In the genomic region with DNA sequence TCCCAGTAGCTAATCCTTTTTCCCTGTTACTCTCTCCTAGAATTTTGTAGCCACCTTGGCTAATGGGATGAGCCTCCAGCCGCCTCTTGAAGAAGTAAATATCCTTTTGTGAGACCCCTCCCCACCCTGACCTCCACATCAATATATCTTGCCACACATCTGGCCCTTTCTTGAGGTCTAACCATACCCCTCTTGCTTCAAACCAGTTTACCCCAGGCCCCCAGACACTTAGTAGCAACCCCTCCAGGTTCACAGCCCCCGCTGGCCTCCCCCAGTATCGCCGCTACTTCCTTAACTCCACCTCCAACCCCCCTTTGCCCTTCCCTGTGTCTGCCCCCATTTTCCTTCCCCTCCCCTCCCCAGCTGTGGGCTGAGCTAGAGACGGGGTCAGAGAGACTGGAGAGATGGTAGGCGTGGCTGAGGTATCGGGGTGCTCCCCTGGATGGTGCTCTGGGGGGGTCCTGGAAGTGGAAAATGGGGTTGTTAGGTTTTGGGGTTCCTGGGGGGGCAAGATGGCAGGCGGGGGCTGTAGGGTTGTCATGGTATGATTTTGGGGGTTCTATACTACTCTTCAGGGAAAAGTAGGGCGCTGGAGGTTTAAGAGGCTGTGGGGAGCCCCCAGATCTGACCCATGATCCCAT, we compare ENCODE assay signal across 8 cellular contexts. TPM values are rescaled to one million over a fixed set of nuclear protein-coding genes. Genes with fewer than 3 reads are reported as not detected.
DNase-seq lines count a peak whose midpoint lies in the region; ATAC-seq and TF ChIP-seq lines count a peak whose summit lies in the region.

No MANE protein-coding gene starts in this region.

- no peak overlapping the region for H2AK5ac ChIP-seq in trophoblast cell (ENCODE audit: low read length)

- H2AFZ ChIP-seq in DND-41 (ENCODE audit: low read depth, low read length) (no peak overlapping the region), trophoblast cell (ENCODE audit: insufficient read depth, low read length, poor library complexity) (no peak overlapping the region)

- H3K9me3 ChIP-seq in DND-41 (ENCODE audit: insufficient read depth, low read length, severe bottlenecking) (no peaks in the 10 kb centered on the region), trophoblast cell (ENCODE audit: insufficient read depth, low read depth, low read length) (peaks cover 2% of the 10 kb centered on the region)

- peaks cover 58% of the 10 kb centered on the region for H3K36me3 ChIP-seq in DND-41 (ENCODE audit: insufficient read depth, low read length)
- peaks cover 36% of the 10 kb centered on the region in 2 experiments for H3K36me3 ChIP-seq in trophoblast cell (ENCODE audit: control insufficient read depth in 1 of 2, insufficient read depth in 2 of 2, low read length in 2 of 2)

- peak overlapping the region; percentile 43 for H4K12ac ChIP-seq in trophoblast cell (ENCODE audit: low read depth, low read length)

- H3K27me3 Mint-ChIP-seq in effector memory CD8-positive, alpha-beta T cell, result no peaks in the 10 kb centered on the region

- no peaks in the 10 kb centered on the region for H3K9me3 Mint-ChIP-seq in effector memory CD8-positive, alpha-beta T cell

- peak overlapping the region; percentile 33 for H4K8ac ChIP-seq in trophoblast cell (ENCODE audit: low read depth, low read length)

- WGBS in trophoblast cell (ENCODE audit: extremely low coverage, insufficient coverage, insufficient read length), result no CpG with 5 or more reads among the region's 9 CpGs

- peaks cover 29 to 40% of the 10 kb centered on the region in 2 donors for H3K4me1 Mint-ChIP-seq in effector memory CD8-positive, alpha-beta T cell (ENCODE audit: low read depth in 2 of 2)

- peak overlapping the region; percentile 4 to 50 for H3K4me3 Mint-ChIP-seq in effector memory CD8-positive, alpha-beta T cell

- H3K9ac ChIP-seq in DND-41 (ENCODE audit: low read depth, low read length) (peak overlapping the region; percentile 14; the same call in 1 of the 2 replicates), trophoblast cell (ENCODE audit: low read length) (no peak overlapping the region)

- no peak overlapping the region for H2BK120ac ChIP-seq in trophoblast cell (ENCODE audit: insufficient read depth, low read length, poor library complexity)

- H3K36me3 Mint-ChIP-seq in effector memory CD8-positive, alpha-beta T cell (ENCODE audit: insufficient read depth), result peaks cover 61% of the 10 kb centered on the region

- no peaks in the 10 kb centered on the region for H3K27me3 ChIP-seq in DND-41 (ENCODE audit: insufficient read depth, low read length, poor library complexity)
- no peaks in the 10 kb centered on the region for H3K27me3 ChIP-seq in trophoblast cell (ENCODE audit: insufficient read depth, low read length)

- peak overlapping the region; percentile 58 for H3K4me2 ChIP-seq in DND-41 (ENCODE audit: insufficient read depth, low read length)
- no peak overlapping the region for H3K4me2 ChIP-seq in trophoblast cell (ENCODE audit: low read length)

- H2BK5ac ChIP-seq in trophoblast cell (ENCODE audit: low read depth, low read length, poor library complexity), result no peak overlapping the region

- H3K27ac ChIP-seq in DND-41 (ENCODE audit: low read length) (no peak overlapping the region), trophoblast cell (ENCODE audit: low read depth, low read length) (no peak overlapping the region)

- H3K79me1 ChIP-seq in trophoblast cell (ENCODE audit: low read length), result peaks cover 18% of the 10 kb centered on the region

- H3K23ac ChIP-seq in trophoblast cell (ENCODE audit: low read length), result no peak overlapping the region

- TF ChIP-seq CTCF in DND-41 (IDR thresholded peaks at IDR 0.05; ENCODE audit: borderline replicate concordance, extremely low read depth, low read length, poor library complexity, severe bottlenecking) (no peak), GM10248 (IDR thresholded peaks at IDR 0.05; ENCODE audit: control extremely low read depth, extremely low read depth, low read depth, missing control alignments) (no peak)

- H3K27ac Mint-ChIP-seq in effector memory CD8-positive, alpha-beta T cell, result peak overlapping the region; percentile 2 to 98

- H3K4me3 ChIP-seq in DND-41 (ENCODE audit: low read depth in 1 of 2, low read length in 2 of 2), result peak overlapping the region in 1 of 2 experiments; percentile 22; a peak in 1 of 4 replicates
- H3K4me3 ChIP-seq in trophoblast cell (ENCODE audit: low read depth, low read length), result no peak overlapping the region

- CTCF ChIA-PET in GM10248 (lab: Yijun Ruan, JAX), result interaction anchor here (0.6 to 12.4 kb wide), 13 partner anchors 8 to 688 kb away, joined by 3 to 83 read pairs (median 5); a partner anchor contains a TSS

- H3K14ac ChIP-seq in trophoblast cell (ENCODE audit: low read length), result no peak overlapping the region

- H2BK12ac ChIP-seq in trophoblast cell (ENCODE audit: low read length), result no peak overlapping the region

- no peak overlapping the region for H3K18ac ChIP-seq in trophoblast cell (ENCODE audit: low read length)

- DNase-seq in DND-41, result peak; percentile 34
- peak; percentile 92 for DNase-seq in NCI-H82 treated with DMSO at 0.1 percent for 48 hours (lab: John Stamatoyannopoulos, UW; ENCODE audit: unreplicated experiment)
- no peak for DNase-seq in effector memory CD8-positive, alpha-beta T cell
- DNase-seq in trophoblast cell, result no peak
- no peak for DNase-seq in occipital lobe (lab: John Stamatoyannopoulos, UW)
- DNase-seq in GM10248 (ENCODE audit: extremely low spot score), result no peak

- peaks cover 57% of the 10 kb centered on the region for H4K20me1 ChIP-seq in DND-41 (ENCODE audit: insufficient read depth, low read length)

- ATAC-seq in DND-41 (ENCODE audit: insufficient read depth, low read depth) (no peak), HG02763 (IDR thresholded peaks at IDR 0.05; ENCODE audit: unreplicated experiment) (no peak), HG02884 (IDR thresholded peaks at IDR 0.05; ENCODE audit: unreplicated experiment) (no peak)
- no peak for ATAC-seq in effector memory CD8-positive, alpha-beta T cell (replicated peaks)

- H4K91ac ChIP-seq in trophoblast cell (ENCODE audit: low read depth, low read length), result no peak overlapping the region

- POLR2A ChIA-PET in GM10248 (lab: Yijun Ruan, JAX), result interaction anchor here (0.6 to 1.4 kb wide), 2 partner anchors 204 to 642 kb away, joined by 3 to 9 read pairs; no protein-coding TSS in a partner anchor

- peaks cover 38% of the 10 kb centered on the region for H3K4me1 ChIP-seq in DND-41 (ENCODE audit: insufficient read depth, low read length)
- peaks cover 13% of the 10 kb centered on the region in 2 experiments for H3K4me1 ChIP-seq in trophoblast cell (ENCODE audit: control insufficient read depth in 1 of 2, insufficient read depth in 2 of 2, low read length in 2 of 2)

- peak overlapping the region; percentile 93 for H3K4ac ChIP-seq in trophoblast cell (ENCODE audit: low read depth, low read length)

- H3K79me2 ChIP-seq in DND-41 (ENCODE audit: insufficient read depth, low read length) (peaks cover 62% of the 10 kb centered on the region), trophoblast cell (ENCODE audit: control insufficient read depth, insufficient read depth, low read length, poor library complexity) (peaks cover 28% of the 10 kb centered on the region)

RNA-seq across cellular contexts. Expression of a gene that starts 2.9 kb away (rescaled TPM):
- 149 and 153 TPM in 2 replicates for polyA plus RNA-seq in trophoblast cell (2013)
- 177 TPM for total RNA-seq in occipital lobe

RNA-seq across cellular contexts. Expression of a gene that starts 9.4 kb away (rescaled TPM):
- polyA plus RNA-seq in trophoblast cell (2013), result 0.67 and 0.86 TPM in 2 replicates
- total RNA-seq in occipital lobe, result 0.78 TPM

RNA-seq across cellular contexts. Expression of a gene that starts 11.0 kb away (rescaled TPM):
- 8.9 and 10.1 TPM in 2 replicates for polyA plus RNA-seq in trophoblast cell (2013)
- total RNA-seq in occipital lobe, result 42.1 TPM

RNA-seq across cellular contexts. Expression of a gene that starts 14.2 kb away (rescaled TPM):
- 131 and 139 TPM in 2 replicates for polyA plus RNA-seq in trophoblast cell (2013)
- total RNA-seq in occipital lobe, result not detected

RNA-seq across cellular contexts. Expression of a gene that starts 14.3 kb away (rescaled TPM):
- 92.5 and 102 TPM in 2 replicates for polyA plus RNA-seq in trophoblast cell (2013)
- 8.1 TPM for total RNA-seq in occipital lobe

Comparison
In these comparisons a context has a peak if more than half of its experiments do, and no peak if none do; other contexts are left out.
1. DNase-seq: peak in DND-41 (single experiment) and NCI-H82 treated with DMSO at 0.1 percent for 48 hours (single experiment); none in effector memory CD8-positive, alpha-beta T cell (0 of 3), trophoblast cell (0 of 2), occipital lobe (single experiment) and GM10248 (single experiment).